Comparison of ENCODE assay signal across 2 cellular contexts in the genomic region with DNA sequence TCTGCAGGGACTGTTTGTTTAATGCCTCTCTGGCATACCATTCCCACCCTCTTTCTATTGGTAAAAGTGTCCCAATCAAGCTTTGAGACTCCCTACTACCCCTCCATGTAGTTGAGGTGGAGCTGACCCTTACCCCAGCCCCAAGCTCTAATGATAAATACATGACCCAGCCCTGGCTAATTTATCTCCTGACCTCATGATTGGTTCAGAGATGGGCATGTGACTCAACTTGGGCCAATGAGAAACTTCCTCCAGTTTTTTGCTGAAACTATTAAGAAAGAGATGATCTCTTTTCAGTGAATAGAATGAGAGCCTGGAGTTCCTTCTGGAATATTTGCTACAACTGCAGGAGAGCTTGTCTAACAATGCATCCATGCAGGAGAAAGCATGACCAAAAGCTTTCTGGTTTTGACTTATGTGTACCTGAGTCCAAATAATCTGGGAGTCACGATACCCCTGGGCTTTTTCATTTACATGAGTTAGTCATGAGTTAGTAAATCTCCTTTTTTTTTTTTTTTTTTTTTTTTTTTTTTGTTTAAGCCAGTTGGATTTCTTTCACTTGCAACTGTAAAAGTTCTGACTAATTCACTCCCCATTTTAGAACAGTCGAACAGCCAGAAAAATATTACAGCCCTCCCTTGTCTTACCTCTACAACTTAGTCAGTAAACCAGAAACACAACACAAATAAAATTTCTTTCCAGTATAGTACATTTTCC.
A peak's percentile ranks its signal among the peaks of the same experiment; 100 is the strongest.
TF ChIP-seq lines count a peak whose summit lies in the region.

No MANE protein-coding gene starts in this region.

TF ChIP-seq in HepG2, 621 proteins besides CTCF, POLR2A, EP300 and RAD21 (continued from another document):
- no peak for TF ChIP-seq ZNF17 (CRISPR knock-in tag; IDR thresholded peaks at IDR 0.05)
- no peak for TF ChIP-seq SKIL (CRISPR knock-in tag; IDR thresholded peaks at IDR 0.05; ENCODE audit: borderline replicate concordance)
- TF ChIP-seq MED8 (CRISPR knock-in tag; IDR thresholded peaks at IDR 0.05; ENCODE audit: insufficient replicate concordance): no peak
- TF ChIP-seq, protein P1, sequence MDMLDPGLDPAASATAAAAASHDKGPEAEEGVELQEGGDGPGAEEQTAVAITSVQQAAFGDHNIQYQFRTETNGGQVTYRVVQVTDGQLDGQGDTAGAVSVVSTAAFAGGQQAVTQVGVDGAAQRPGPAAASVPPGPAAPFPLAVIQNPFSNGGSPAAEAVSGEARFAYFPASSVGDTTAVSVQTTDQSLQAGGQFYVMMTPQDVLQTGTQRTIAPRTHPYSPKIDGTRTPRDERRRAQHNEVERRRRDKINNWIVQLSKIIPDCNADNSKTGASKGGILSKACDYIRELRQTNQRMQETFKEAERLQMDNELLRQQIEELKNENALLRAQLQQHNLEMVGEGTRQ (IDR thresholded peaks at IDR 0.05; ENCODE audit: low read depth, low read length): no peak
- TF ChIP-seq, protein P1 (CRISPR knock-in tag; IDR thresholded peaks at IDR 0.05; ENCODE audit: borderline replicate concordance): peak; percentile 46; the same call in 1 of the 2 replicates
- TF ChIP-seq BORCS8-MEF2B (CRISPR knock-in tag; IDR thresholded peaks at IDR 0.05): no peak
- TF ChIP-seq KLF9 (CRISPR knock-in tag; IDR thresholded peaks at IDR 0.05; ENCODE audit: low read depth): no peak

TF ChIP-seq in WTC11, 78 proteins besides CTCF, POLR2A, EP300 and RAD21 (continued from another document):
- TF ChIP-seq ZNF317 (CRISPR knock-in tag; IDR thresholded peaks at IDR 0.05; ENCODE audit: borderline replicate concordance, low read depth) (no peak), ETV6 (CRISPR knock-in tag; IDR thresholded peaks at IDR 0.05) (no peak), CREB1 (CRISPR knock-in tag; IDR thresholded peaks at IDR 0.05) (no peak), ZNF281 (CRISPR knock-in tag; IDR thresholded peaks at IDR 0.05) (no peak), PRDM15 (CRISPR knock-in tag; IDR thresholded peaks at IDR 0.05) (no peak)
- TF ChIP-seq, protein P1 (CRISPR knock-in tag; IDR thresholded peaks at IDR 0.05): peak; percentile 71
- TF ChIP-seq, protein P2, sequence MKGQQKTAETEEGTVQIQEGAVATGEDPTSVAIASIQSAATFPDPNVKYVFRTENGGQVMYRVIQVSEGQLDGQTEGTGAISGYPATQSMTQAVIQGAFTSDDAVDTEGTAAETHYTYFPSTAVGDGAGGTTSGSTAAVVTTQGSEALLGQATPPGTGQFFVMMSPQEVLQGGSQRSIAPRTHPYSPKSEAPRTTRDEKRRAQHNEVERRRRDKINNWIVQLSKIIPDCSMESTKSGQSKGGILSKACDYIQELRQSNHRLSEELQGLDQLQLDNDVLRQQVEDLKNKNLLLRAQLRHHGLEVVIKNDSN (CRISPR knock-in tag; IDR thresholded peaks at IDR 0.05): peak; percentile 63
- TF ChIP-seq, protein P3, sequence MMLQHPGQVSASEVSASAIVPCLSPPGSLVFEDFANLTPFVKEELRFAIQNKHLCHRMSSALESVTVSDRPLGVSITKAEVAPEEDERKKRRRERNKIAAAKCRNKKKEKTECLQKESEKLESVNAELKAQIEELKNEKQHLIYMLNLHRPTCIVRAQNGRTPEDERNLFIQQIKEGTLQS (CRISPR knock-in tag; conservative IDR thresholded peaks at IDR 0.05): no peak
